Comparison of ENCODE assay signal across 8 cellular contexts in genomic region chr2:105744091-105744908, GRCh38. TPM values are rescaled to one million over a fixed set of nuclear protein-coding genes. Genes with fewer than 3 reads are reported as not detected.
A peak's percentile ranks its signal among the peaks of the same experiment; 100 is the strongest.
DNase-seq lines count a peak whose midpoint lies in the region; ATAC-seq and TF ChIP-seq lines count a peak whose summit lies in the region.

No MANE protein-coding gene starts in this region.

- peaks cover 73% of the 10 kb centered on the region for H3K4me1 ChIP-seq in CD8-positive, alpha-beta memory T cell (ENCODE audit: insufficient read depth, low read length)
- H3K4me1 ChIP-seq in Panc1 (ENCODE audit: control insufficient read depth, insufficient read depth, low read length): peaks cover 23% of the 10 kb centered on the region

- POLR2A ChIA-PET in CD8-positive, alpha-beta memory T cell (lab: Charles Lee): interaction anchor here (1.0 kb wide), 1 partner anchor 43 kb away, joined by 3 read pairs; no protein-coding TSS in a partner anchor
- POLR2A ChIA-PET in Panc1 (lab: Charles Lee): no interaction called here

- H3K36me3 Mint-ChIP-seq in CD8-positive, alpha-beta memory T cell: peaks cover 0 to 31% (median 5%) of the 10 kb centered on the region in 3 donors
- H3K36me3 Mint-ChIP-seq in activated naive CD4-positive, alpha-beta T cell treated with anti-CD3 and anti-CD28 coated beads for 36 hours (ENCODE audit: low read depth): peaks cover 30% of the 10 kb centered on the region

- TF ChIP-seq CTCF in Panc1 (IDR thresholded peaks at IDR 0.05) (no peak), omental fat pad (IDR thresholded peaks at IDR 0.05) (no peak)

- peak; percentile 64 to 78 (median 70) for DNase-seq in CD8-positive, alpha-beta memory T cell
- DNase-seq in Panc1 (ENCODE audit: low read depth, low spot score) (no peak), globus pallidus (ENCODE audit: low spot score) (peak; percentile 38), omental fat pad (ENCODE audit: low spot score) (no peak), NCI-H1048 (lab: John Stamatoyannopoulos, UW) (no peak)
- peak; percentile 63 for DNase-seq in activated naive CD4-positive, alpha-beta T cell treated with anti-CD3 and anti-CD28 coated beads for 36 hours

- peak overlapping the region; percentile 11 for H3K27ac ChIP-seq in CD8-positive, alpha-beta memory T cell (ENCODE audit: low read depth, low read length)
- H3K27ac ChIP-seq in Panc1 (ENCODE audit: low read length): peak overlapping the region; percentile 42; the same call in 1 of the 2 replicates

- no TSS peak for BruUV-seq in Panc1 (replicated peaks; lab: Mats Ljungman, UMichigan)

- peak overlapping the region; percentile 45 for H3K4me3 ChIP-seq in CD8-positive, alpha-beta memory T cell (ENCODE audit: low read length)
- H3K4me3 ChIP-seq in Panc1 (ENCODE audit: low read depth in 2 of 2, low read length in 2 of 2): peak overlapping the region; percentile 58 to 82

- H3K9me3 ChIP-seq in CD8-positive, alpha-beta memory T cell (ENCODE audit: low read length): no peaks in the 10 kb centered on the region
- H3K9me3 ChIP-seq in Panc1 (ENCODE audit: control insufficient read depth, insufficient read depth, low read depth, low read length): no peaks in the 10 kb centered on the region

- intact Hi-C loops in Panc1 (cut with micrococcal nuclease; ENCODE audit: unreplicated experiment): loop anchor here (10.0 kb wide), 1 partner anchor 169 kb away; no protein-coding TSS in a partner anchor
- intact Hi-C loops in activated naive CD4-positive, alpha-beta T cell treated with anti-CD3 and anti-CD28 coated beads for 36 hours (cut with micrococcal nuclease): loop anchor here (10.0 kb wide), 2 partner anchors 409 to 421 kb away; partner anchors contain the start of gene C2orf49

- no peaks in the 10 kb centered on the region for H3K36me3 ChIP-seq in CD8-positive, alpha-beta memory T cell (ENCODE audit: insufficient read depth, low read length)
- H3K36me3 ChIP-seq in Panc1 (ENCODE audit: control insufficient read depth, insufficient read depth, low read length): no peaks in the 10 kb centered on the region; the same call in 1 of the 2 replicates

- in situ Hi-C loops in Panc1 (cut with HindIII; ENCODE audit: low pct_unique_long_range_greater_than_20kb, low sequenced_read_pairs): no loop called here

- no peaks in the 10 kb centered on the region for H3K27me3 ChIP-seq in CD8-positive, alpha-beta memory T cell (ENCODE audit: insufficient read depth, low read length, poor library complexity, severe bottlenecking)
- H3K27me3 ChIP-seq in Panc1 (ENCODE audit: control insufficient read depth, insufficient read depth, low read length): no peaks in the 10 kb centered on the region

- ATAC-seq in GM19328 (IDR thresholded peaks at IDR 0.05; ENCODE audit: unreplicated experiment) (peak; percentile 79), HG03432 (IDR thresholded peaks at IDR 0.05; ENCODE audit: unreplicated experiment) (peak; percentile 87), Panc1 (peak; percentile 97), omental fat pad (ENCODE audit: low FRiP score) (peak; percentile 91)

- CTCF ChIA-PET in CD8-positive, alpha-beta memory T cell (lab: Charles Lee): interaction anchor here (1.0 to 2.1 kb wide), 3 partner anchors 12 to 167 kb away, joined by 3 to 8 read pairs (median 4); no protein-coding TSS in a partner anchor
- CTCF ChIA-PET in Panc1 (lab: Charles Lee): no interaction called here
- CTCF ChIA-PET in activated naive CD4-positive, alpha-beta T cell treated with anti-CD3 and anti-CD28 coated beads for 36 hours (lab: Charles Lee): interaction anchor here (0.7 to 1.6 kb wide), 4 partner anchors 8 to 345 kb away, joined by 3 to 6 read pairs (median 3); no protein-coding TSS in a partner anchor

- peaks cover 0 to 2% of the 10 kb centered on the region in 2 donors for H3K27me3 Mint-ChIP-seq in CD8-positive, alpha-beta memory T cell
- no peaks in the 10 kb centered on the region for H3K27me3 Mint-ChIP-seq in activated naive CD4-positive, alpha-beta T cell treated with anti-CD3 and anti-CD28 coated beads for 36 hours (ENCODE audit: low read depth)

- H3K9me3 Mint-ChIP-seq in CD8-positive, alpha-beta memory T cell: no peaks in the 10 kb centered on the region
- H3K9me3 Mint-ChIP-seq in activated naive CD4-positive, alpha-beta T cell treated with anti-CD3 and anti-CD28 coated beads for 36 hours: no peaks in the 10 kb centered on the region

- H3K4me3 Mint-ChIP-seq in CD8-positive, alpha-beta memory T cell: peak overlapping the region; percentile 84 to 93 (median 88)
- H3K4me3 Mint-ChIP-seq in activated naive CD4-positive, alpha-beta T cell treated with anti-CD3 and anti-CD28 coated beads for 36 hours: peak overlapping the region; percentile 67

- H3K27ac Mint-ChIP-seq in CD8-positive, alpha-beta memory T cell: peak overlapping the region; percentile 86 to 99 (median 94)
- H3K27ac Mint-ChIP-seq in activated naive CD4-positive, alpha-beta T cell treated with anti-CD3 and anti-CD28 coated beads for 36 hours: peak overlapping the region; percentile 87

- H3K4me1 Mint-ChIP-seq in CD8-positive, alpha-beta memory T cell: peaks cover 78 to 81% (median 80%) of the 10 kb centered on the region in 3 donors
- H3K4me1 Mint-ChIP-seq in activated naive CD4-positive, alpha-beta T cell treated with anti-CD3 and anti-CD28 coated beads for 36 hours (ENCODE audit: low read depth): peaks cover 70% of the 10 kb centered on the region

RNA-seq across cellular contexts. Expression of gene NCK2, which starts 0.4 kb away (rescaled TPM):
- 10 to 100 TPM; 72.4 to 76.1 TPM for total RNA-seq in CD8-positive, alpha-beta memory T cell
- 77.9 TPM for polyA plus RNA-seq in CD8-positive, alpha-beta memory T cell
- 60.7 TPM for total RNA-seq in Panc1 (2021; ENCODE audit: unreplicated experiment)
- polyA plus RNA-seq in Panc1 (2012; ENCODE audit: insufficient read length): 74.0 TPM
- total RNA-seq in activated naive CD4-positive, alpha-beta T cell treated with anti-CD3 and anti-CD28 coated beads for 36 hours: 100 to 1,000 TPM; 106 to 113 TPM
- total RNA-seq in omental fat pad: 10 to 100 TPM; 32.6 to 43.7 (median 38.7) TPM

Comparison
In these comparisons a context has a peak if more than half of its experiments do, and no peak if none do; other contexts are left out.
1. DNase-seq: peak in CD8-positive, alpha-beta memory T cell (5 of 5), activated naive CD4-positive, alpha-beta T cell treated with anti-CD3 and anti-CD28 coated beads for 36 hours (single experiment) and globus pallidus (single experiment); none in Panc1 (single experiment), omental fat pad (single experiment) and NCI-H1048 (single experiment).
2. Peak in every context shown above with its lines, with median percentiles within 50 percentile points of each other: ATAC-seq.